Comparison of ENCODE assay signal across 1 cellular context in the genomic region with DNA sequence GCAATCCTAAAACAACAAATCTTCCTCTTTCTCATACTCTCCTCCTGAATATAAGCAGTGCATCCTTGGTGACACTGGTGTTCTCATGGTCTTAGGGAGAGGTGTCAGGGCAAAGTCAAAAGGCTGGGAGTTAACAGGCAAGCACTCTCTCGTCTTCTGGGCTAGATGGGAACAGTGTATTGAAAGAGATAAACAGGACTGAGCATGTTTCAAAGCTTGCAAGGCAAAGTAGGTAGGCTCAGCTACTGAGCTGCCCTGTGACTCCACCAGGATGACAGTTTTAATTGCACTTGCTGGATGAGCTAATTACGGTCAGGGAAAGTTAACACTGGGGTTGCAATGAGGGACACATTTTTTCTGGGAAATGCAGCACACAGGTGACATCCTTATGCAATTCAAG.
TF ChIP-seq lines count a peak whose summit lies in the region.

No MANE protein-coding gene starts in this region.

TF ChIP-seq in H1, 55 proteins besides CTCF, POLR2A, EP300 and RAD21 (continued from another document):
- TF ChIP-seq, protein P1, sequence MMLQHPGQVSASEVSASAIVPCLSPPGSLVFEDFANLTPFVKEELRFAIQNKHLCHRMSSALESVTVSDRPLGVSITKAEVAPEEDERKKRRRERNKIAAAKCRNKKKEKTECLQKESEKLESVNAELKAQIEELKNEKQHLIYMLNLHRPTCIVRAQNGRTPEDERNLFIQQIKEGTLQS (IDR thresholded peaks at IDR 0.05; ENCODE audit: insufficient read depth, low read depth, low read length): no peak
- no peak for TF ChIP-seq CREB1 (IDR thresholded peaks at IDR 0.05)
- no peak for TF ChIP-seq SIN3A (conservative IDR thresholded peaks at IDR 0.05 in 1 of 2, IDR thresholded peaks at IDR 0.05 in 1 of 2; ENCODE audit: low read depth in 1 of 2, low read length in 2 of 2)
